ENCODE assay signal across 8 cellular contexts in the genomic region with DNA sequence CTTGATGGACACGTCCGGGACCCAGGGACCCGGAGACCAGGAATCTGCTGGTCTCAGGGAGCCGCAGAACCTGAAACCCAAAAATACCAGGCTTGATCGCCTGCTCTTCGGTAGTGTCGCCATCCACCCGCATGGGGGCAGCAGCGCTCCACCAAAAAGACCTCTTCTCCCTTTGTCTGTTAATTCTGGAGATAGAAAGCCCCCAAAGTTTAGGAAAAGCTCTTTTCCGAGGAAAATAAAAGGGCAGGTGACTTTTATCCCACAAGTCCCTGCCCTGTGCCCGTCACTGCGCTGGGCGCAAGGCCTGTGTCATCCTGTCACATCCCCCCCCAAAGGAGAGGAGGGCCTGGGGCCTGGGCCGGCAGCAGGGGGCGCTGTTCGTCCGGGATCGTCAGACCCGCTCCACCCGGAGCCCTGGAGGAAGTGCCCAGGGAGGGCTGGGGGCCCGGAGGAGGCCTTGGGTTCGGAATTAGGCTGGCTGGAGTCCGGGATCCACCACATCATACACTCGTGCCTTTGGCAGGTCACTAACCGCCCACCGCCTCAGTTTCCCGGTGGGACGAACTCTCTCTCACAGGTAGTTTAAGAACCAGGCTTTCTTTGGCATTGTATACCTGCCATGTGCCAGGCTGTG. TPM values are rescaled to one million over a fixed set of nuclear protein-coding genes. Genes with fewer than 3 reads are reported as not detected.
DNase-seq lines count a peak whose midpoint lies in the region; ATAC-seq and TF ChIP-seq lines count a peak whose summit lies in the region.

No MANE protein-coding gene starts in this region.

- H3K4me3 ChIP-seq in LNCaP clone FGC (ENCODE audit: low read depth, low read length) (no peak overlapping the region), SK-N-MC (peak overlapping the region; percentile 69), thoracic aorta (peak overlapping the region; percentile 69)

- H3K36me3 ChIP-seq in SK-N-MC (ENCODE audit: insufficient read depth, low read length) (no peaks in the 10 kb centered on the region), thoracic aorta (no peaks in the 10 kb centered on the region)

- H3K27ac ChIP-seq in SK-N-MC = no peak overlapping the region
- peak overlapping the region in 1 of 2 donors; percentile 46 for H3K27ac ChIP-seq in thoracic aorta

- no peaks in the 10 kb centered on the region for H3K9me3 Mint-ChIP-seq in osteocyte (ENCODE audit: unreplicated experiment)

- TF ChIP-seq CTCF in LNCaP clone FGC (IDR thresholded peaks at IDR 0.05; ENCODE audit: control insufficient read depth, extremely low read depth, insufficient read depth) = peak; percentile 82
- peak; percentile 100 for TF ChIP-seq CTCF in osteocyte (IDR thresholded peaks at IDR 0.05)
- TF ChIP-seq CTCF in thoracic aorta (IDR thresholded peaks at IDR 0.05) = peak; percentile 97

- no peaks in the 10 kb centered on the region for H3K27me3 ChIP-seq in thoracic aorta (replicated peaks; ENCODE audit: insufficient read depth)

- no peaks in the 10 kb centered on the region for H3K9me3 ChIP-seq in SK-N-MC (ENCODE audit: low read depth, low read length)
- no peaks in the 10 kb centered on the region for H3K9me3 ChIP-seq in thoracic aorta

- peak overlapping the region; percentile 71 for H3K4me3 Mint-ChIP-seq in osteocyte (ENCODE audit: unreplicated experiment)

- peaks cover 20% of the 10 kb centered on the region for H3K4me1 Mint-ChIP-seq in osteocyte (ENCODE audit: unreplicated experiment)

- peak; percentile 40 for DNase-seq in DMS153 treated with DMSO at 0.1 percent for 48 hours (lab: John Stamatoyannopoulos, UW; ENCODE audit: unreplicated experiment)
- DNase-seq in LNCaP clone FGC (ENCODE audit: low read depth) = no peak
- DNase-seq in SK-N-MC (ENCODE audit: low read depth, low spot score) = no peak
- DNase-seq in activated naive CD4-positive, alpha-beta T cell treated with anti-CD3 and anti-CD28 coated beads, Interleukin-2, amount 50 U/mL, for 16 hours = peak; percentile 91
- peak; percentile 83 for DNase-seq in glomerular visceral epithelial cell (ENCODE audit: extremely low spot score)
- peak; percentile 95 for DNase-seq in osteocyte (ENCODE audit: extremely low spot score, unreplicated experiment)
- DNase-seq in thoracic aorta (ENCODE audit: low spot score) = no peak

- peak overlapping the region; percentile 92 for H3K27ac Mint-ChIP-seq in osteocyte (ENCODE audit: unreplicated experiment)

- peaks cover 0 to 4% of the 10 kb centered on the region in 2 donors for H3K4me1 ChIP-seq in thoracic aorta (ENCODE audit: control insufficient read depth in 1 of 2, low read depth in 2 of 2)

- peak; percentile 25 for ATAC-seq in GM21825 (IDR thresholded peaks at IDR 0.05; ENCODE audit: unreplicated experiment)
- ATAC-seq in thoracic aorta (ENCODE audit: insufficient number of reproducible peaks, low FRiP score, low read depth) = peak; percentile 49

- peak overlapping the region; percentile 3 for H3K9ac ChIP-seq in SK-N-MC (ENCODE audit: insufficient read length)

- H3K27me3 Mint-ChIP-seq in osteocyte (ENCODE audit: unreplicated experiment) = no peaks in the 10 kb centered on the region

- H3K36me3 Mint-ChIP-seq in osteocyte (ENCODE audit: unreplicated experiment) = peaks cover 5% of the 10 kb centered on the region

RNA-seq across cellular contexts. Expression of a gene that starts 31.9 kb away (rescaled TPM):
- total RNA-seq in osteocyte (220 and 223 TPM in 2 replicates), thoracic aorta (100 to 1,000 TPM; 109 to 236 TPM)

RNA-seq across cellular contexts. Expression of a gene that starts 41.0 kb away (rescaled TPM):
- total RNA-seq in osteocyte = 74.1 and 87.3 TPM in 2 replicates
- total RNA-seq in thoracic aorta = 10 to 100 TPM; 25.3 to 40.1 TPM

Comparison
In these comparisons a context has a peak if more than half of its experiments do, and no peak if none do; other contexts are left out.
1. DNase-seq: peak in DMS153 treated with DMSO at 0.1 percent for 48 hours (single experiment), activated naive CD4-positive, alpha-beta T cell treated with anti-CD3 and anti-CD28 coated beads, Interleukin-2, amount 50 U/mL, for 16 hours (single experiment), glomerular visceral epithelial cell (single experiment) and osteocyte (single experiment); none in LNCaP clone FGC (single experiment), SK-N-MC (single experiment) and thoracic aorta (single experiment).
2. Peak in every context shown above with its lines, with median percentiles within 50 percentile points of each other: CTCF ChIP-seq.